In the genomic region with DNA sequence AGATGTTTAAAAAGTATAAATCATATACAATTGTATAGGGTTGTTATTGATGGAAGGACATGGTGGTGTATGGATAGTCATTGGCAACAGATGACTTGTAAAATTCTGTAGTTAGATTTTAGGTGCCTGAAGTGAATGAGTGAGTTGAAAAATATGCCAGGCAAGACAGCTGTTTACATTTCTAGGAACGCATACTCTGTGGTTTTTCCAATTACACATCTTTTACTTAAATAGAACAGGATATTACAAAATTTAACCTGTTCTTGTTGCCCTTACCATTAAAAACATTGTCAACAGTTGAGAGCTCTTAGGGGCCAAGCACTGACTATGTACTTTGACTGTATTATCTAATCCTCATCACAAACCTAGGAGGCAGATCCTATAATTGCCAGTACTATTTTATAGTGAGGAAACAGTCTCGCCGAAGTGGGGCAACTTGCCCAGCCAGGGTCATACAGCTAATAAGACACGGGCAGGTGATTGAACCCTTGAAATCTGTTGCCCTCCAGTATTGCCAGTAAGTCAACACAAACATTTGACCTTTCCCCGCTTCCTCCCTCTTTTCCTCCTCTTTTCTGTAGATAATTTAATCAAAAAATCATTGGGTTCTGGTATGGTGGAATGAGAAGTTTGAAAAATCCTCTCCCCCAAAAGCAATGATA, we compare ENCODE assay signal across 3 cellular contexts.
TF ChIP-seq lines count a peak whose summit lies in the region.

No MANE protein-coding gene starts in this region.

TF ChIP-seq in liver, 16 proteins besides CTCF, POLR2A, EP300 and RAD21 (continued from another document):
- TF ChIP-seq GABPA (IDR thresholded peaks at IDR 0.05 in 1 of 2, conservative IDR thresholded peaks at IDR 0.05 in 1 of 2) (no peak), RXRA (IDR thresholded peaks at IDR 0.05) (peak; percentile 96 to 97), JUND (IDR thresholded peaks at IDR 0.05) (peak; percentile 41 to 64), HNF4G (IDR thresholded peaks at IDR 0.05) (peak; percentile 69), FOXA2 (IDR thresholded peaks at IDR 0.05) (peak; percentile 21), FOXA1 (IDR thresholded peaks at IDR 0.05) (peak; percentile 30), EGR1 (IDR thresholded peaks at IDR 0.05; ENCODE audit: low read depth in 2 of 2) (peak in 1 of 2 donors; percentile 27), NR2F2 (IDR thresholded peaks at IDR 0.05) (peak; percentile 72), SP1 (IDR thresholded peaks at IDR 0.05) (peak; percentile 90), YY1 (IDR thresholded peaks at IDR 0.05) (peak; percentile 70), HNF4A (conservative IDR thresholded peaks at IDR 0.05) (peak; percentile 83 to 84)
- TF ChIP-seq, protein P1, sequence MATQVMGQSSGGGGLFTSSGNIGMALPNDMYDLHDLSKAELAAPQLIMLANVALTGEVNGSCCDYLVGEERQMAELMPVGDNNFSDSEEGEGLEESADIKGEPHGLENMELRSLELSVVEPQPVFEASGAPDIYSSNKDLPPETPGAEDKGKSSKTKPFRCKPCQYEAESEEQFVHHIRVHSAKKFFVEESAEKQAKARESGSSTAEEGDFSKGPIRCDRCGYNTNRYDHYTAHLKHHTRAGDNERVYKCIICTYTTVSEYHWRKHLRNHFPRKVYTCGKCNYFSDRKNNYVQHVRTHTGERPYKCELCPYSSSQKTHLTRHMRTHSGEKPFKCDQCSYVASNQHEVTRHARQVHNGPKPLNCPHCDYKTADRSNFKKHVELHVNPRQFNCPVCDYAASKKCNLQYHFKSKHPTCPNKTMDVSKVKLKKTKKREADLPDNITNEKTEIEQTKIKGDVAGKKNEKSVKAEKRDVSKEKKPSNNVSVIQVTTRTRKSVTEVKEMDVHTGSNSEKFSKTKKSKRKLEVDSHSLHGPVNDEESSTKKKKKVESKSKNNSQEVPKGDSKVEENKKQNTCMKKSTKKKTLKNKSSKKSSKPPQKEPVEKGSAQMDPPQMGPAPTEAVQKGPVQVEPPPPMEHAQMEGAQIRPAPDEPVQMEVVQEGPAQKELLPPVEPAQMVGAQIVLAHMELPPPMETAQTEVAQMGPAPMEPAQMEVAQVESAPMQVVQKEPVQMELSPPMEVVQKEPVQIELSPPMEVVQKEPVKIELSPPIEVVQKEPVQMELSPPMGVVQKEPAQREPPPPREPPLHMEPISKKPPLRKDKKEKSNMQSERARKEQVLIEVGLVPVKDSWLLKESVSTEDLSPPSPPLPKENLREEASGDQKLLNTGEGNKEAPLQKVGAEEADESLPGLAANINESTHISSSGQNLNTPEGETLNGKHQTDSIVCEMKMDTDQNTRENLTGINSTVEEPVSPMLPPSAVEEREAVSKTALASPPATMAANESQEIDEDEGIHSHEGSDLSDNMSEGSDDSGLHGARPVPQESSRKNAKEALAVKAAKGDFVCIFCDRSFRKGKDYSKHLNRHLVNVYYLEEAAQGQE (IDR thresholded peaks at IDR 0.05): peak; percentile 63
- TF ChIP-seq, protein P2, sequence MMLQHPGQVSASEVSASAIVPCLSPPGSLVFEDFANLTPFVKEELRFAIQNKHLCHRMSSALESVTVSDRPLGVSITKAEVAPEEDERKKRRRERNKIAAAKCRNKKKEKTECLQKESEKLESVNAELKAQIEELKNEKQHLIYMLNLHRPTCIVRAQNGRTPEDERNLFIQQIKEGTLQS (IDR thresholded peaks at IDR 0.05): no peak
- TF ChIP-seq, protein P3, sequence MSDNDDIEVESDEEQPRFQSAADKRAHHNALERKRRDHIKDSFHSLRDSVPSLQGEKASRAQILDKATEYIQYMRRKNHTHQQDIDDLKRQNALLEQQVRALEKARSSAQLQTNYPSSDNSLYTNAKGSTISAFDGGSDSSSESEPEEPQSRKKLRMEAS (IDR thresholded peaks at IDR 0.05): peak; percentile 57
- TF ChIP-seq, protein P4, sequence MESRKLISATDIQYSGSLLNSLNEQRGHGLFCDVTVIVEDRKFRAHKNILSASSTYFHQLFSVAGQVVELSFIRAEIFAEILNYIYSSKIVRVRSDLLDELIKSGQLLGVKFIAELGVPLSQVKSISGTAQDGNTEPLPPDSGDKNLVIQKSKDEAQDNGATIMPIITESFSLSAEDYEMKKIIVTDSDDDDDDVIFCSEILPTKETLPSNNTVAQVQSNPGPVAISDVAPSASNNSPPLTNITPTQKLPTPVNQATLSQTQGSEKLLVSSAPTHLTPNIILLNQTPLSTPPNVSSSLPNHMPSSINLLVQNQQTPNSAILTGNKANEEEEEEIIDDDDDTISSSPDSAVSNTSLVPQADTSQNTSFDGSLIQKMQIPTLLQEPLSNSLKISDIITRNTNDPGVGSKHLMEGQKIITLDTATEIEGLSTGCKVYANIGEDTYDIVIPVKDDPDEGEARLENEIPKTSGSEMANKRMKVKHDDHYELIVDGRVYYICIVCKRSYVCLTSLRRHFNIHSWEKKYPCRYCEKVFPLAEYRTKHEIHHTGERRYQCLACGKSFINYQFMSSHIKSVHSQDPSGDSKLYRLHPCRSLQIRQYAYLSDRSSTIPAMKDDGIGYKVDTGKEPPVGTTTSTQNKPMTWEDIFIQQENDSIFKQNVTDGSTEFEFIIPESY (IDR thresholded peaks at IDR 0.05): peak; percentile 52
TF ChIP-seq in liver: peak in this region for 13.

TF ChIP-seq in HepG2, 621 proteins besides CTCF, POLR2A, EP300 and RAD21 (continued from another document and continues in another):
- no peak for TF ChIP-seq HCFC1 (IDR thresholded peaks at IDR 0.05; ENCODE audit: low read depth, low read length)
- TF ChIP-seq ZNF337 (CRISPR knock-in tag; IDR thresholded peaks at IDR 0.05; ENCODE audit: borderline replicate concordance, low read depth): no peak
- TF ChIP-seq, protein P5, sequence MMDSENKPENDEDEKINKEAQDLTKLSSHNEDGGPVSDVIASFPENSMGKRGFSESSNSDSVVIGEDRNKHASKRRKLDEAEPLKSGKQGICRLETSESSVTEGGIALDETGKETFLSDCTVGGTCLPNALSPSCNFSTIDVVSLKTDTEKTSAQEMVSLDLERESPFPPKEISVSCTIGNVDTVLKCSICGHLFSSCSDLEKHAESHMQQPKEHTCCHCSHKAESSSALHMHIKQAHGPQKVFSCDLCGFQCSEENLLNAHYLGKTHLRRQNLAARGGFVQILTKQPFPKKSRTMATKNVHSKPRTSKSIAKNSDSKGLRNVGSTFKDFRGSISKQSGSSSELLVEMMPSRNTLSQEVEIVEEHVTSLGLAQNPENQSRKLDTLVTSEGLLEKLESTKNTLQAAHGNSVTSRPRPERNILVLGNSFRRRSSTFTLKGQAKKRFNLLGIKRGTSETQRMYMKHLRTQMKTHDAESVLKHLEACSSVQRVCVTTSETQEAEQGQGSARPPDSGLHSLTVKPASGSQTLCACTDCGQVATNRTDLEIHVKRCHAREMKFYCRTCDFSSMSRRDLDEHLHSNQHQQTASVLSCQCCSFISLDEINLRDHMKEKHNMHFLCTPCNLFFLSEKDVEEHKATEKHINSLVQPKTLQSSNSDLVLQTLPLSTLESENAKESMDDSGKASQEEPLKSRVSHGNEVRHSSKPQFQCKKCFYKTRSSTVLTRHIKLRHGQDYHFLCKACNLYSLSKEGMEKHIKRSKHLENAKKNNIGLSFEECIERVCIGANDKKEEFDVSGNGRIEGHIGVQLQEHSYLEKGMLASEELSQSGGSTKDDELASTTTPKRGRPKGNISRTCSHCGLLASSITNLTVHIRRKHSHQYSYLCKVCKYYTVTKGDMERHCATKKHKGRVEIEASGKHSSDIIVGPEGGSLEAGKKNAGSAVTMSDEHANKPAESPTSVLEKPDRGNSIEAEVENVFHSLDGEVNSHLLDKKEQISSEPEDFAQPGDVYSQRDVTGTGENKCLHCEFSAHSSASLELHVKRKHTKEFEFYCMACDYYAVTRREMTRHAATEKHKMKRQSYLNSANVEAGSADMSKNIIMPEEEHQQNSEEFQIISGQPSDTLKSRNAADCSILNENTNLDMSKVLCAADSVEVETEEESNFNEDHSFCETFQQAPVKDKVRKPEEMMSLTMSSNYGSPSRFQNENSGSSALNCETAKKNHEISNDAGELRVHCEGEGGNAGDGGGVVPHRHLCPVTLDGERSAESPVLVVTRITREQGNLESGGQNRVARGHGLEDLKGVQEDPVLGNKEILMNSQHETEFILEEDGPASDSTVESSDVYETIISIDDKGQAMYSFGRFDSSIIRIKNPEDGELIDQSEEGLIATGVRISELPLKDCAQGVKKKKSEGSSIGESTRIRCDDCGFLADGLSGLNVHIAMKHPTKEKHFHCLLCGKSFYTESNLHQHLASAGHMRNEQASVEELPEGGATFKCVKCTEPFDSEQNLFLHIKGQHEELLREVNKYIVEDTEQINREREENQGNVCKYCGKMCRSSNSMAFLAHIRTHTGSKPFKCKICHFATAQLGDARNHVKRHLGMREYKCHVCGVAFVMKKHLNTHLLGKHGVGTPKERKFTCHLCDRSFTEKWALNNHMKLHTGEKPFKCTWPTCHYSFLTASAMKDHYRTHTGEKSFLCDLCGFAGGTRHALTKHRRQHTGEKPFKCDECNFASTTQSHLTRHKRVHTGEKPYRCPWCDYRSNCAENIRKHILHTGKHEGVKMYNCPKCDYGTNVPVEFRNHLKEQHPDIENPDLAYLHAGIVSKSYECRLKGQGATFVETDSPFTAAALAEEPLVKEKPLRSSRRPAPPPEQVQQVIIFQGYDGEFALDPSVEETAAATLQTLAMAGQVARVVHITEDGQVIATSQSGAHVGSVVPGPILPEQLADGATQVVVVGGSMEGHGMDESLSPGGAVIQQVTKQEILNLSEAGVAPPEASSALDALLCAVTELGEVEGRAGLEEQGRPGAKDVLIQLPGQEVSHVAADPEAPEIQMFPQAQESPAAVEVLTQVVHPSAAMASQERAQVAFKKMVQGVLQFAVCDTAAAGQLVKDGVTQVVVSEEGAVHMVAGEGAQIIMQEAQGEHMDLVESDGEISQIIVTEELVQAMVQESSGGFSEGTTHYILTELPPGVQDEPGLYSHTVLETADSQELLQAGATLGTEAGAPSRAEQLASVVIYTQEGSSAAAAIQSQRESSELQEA (CRISPR knock-in tag; IDR thresholded peaks at IDR 0.05; ENCODE audit: not compliant biosample characterization): no peak
- TF ChIP-seq, protein P6, sequence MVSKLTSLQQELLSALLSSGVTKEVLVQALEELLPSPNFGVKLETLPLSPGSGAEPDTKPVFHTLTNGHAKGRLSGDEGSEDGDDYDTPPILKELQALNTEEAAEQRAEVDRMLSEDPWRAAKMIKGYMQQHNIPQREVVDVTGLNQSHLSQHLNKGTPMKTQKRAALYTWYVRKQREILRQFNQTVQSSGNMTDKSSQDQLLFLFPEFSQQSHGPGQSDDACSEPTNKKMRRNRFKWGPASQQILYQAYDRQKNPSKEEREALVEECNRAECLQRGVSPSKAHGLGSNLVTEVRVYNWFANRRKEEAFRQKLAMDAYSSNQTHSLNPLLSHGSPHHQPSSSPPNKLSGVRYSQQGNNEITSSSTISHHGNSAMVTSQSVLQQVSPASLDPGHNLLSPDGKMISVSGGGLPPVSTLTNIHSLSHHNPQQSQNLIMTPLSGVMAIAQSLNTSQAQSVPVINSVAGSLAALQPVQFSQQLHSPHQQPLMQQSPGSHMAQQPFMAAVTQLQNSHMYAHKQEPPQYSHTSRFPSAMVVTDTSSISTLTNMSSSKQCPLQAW (CRISPR knock-in tag; IDR thresholded peaks at IDR 0.05): no peak

TF ChIP-seq in GM23338, 12 proteins besides CTCF, POLR2A, EP300 and RAD21 (continued from another document):
- TF ChIP-seq JUNB (IDR thresholded peaks at IDR 0.05; ENCODE audit: unreplicated experiment) (no peak), ZNF114 (CRISPR knock-in tag; IDR thresholded peaks at IDR 0.05) (no peak)
